In the genomic region with DNA sequence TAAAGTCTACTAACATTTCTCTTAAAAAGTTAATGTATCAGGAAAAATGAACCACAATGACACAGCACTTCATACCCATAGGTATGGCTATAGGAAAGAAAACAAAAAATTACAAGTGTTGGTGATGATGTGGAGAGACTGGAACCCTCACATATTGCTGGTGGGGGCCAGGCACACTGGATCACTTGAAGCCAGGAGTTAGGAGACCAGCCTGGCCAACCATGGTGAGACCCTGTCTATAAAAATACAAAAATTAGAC, we compare ENCODE assay signal across 25 cellular contexts.
"Had no signal": no experiment of that assay in that cellular context is flagged by ENCODE, and none has a peak within 500 bp of the region (broad histone marks: within the 10 kb centered on the region; RNA-seq: fewer than 3 reads in every experiment).

No MANE protein-coding gene starts in this region.

- H3K9me3 Mint-ChIP-seq: activated T-helper 1 cell treated with anti-CD3 and anti-CD28 coated beads, Interleukin-12 subunit alpha, Interleukin-12 subunit beta, Interleukin-2, Interleukin-4 antibody, amounts not matched to agents 30 ng/mL and 10 ng/mL and 1 ng/mL, durations not matched to agents 14 hours and 24 hours and 36 hours; naive B cell; stimulated activated naive CD8-positive, alpha-beta T cell treated with anti-CD3 and anti-CD28 coated beads, Interleukin-15, Interleukin-2, amounts not matched to agents 100 ng/mL and 50 ng/mL, for 24 hours; T-helper 1 cell treated with Interleukin-12 subunit alpha and Interleukin-12 subunit beta and Interleukin-4 antibody, amounts not matched to agents 30 μg/mL and 1 μg/mL, for 36 hours had no signal

- H3K36me3 ChIP-seq: ovary, right lobe of liver, upper lobe of left lung, vagina had no signal

- H3K9me3 ChIP-seq: esophagus muscularis mucosa, heart left ventricle, ovary, right lobe of liver, upper lobe of left lung, vagina had no signal

- H3K27ac Mint-ChIP-seq: activated T-helper 1 cell treated with anti-CD3 and anti-CD28 coated beads, Interleukin-12 subunit alpha, Interleukin-12 subunit beta, Interleukin-2, Interleukin-4 antibody, amounts not matched to agents 30 ng/mL and 10 ng/mL and 1 ng/mL, durations not matched to agents 14 hours and 24 hours and 36 hours; mesothelial cell of epicardium; nephron progenitor cell; progenitor cell of endocrine pancreas; stimulated activated naive CD8-positive, alpha-beta T cell treated with anti-CD3 and anti-CD28 coated beads, Interleukin-15, Interleukin-2, amounts not matched to agents 100 ng/mL and 50 ng/mL, for 24 hours; T-helper 1 cell treated with Interleukin-12 subunit alpha and Interleukin-12 subunit beta and Interleukin-4 antibody, amounts not matched to agents 30 μg/mL and 1 μg/mL, for 36 hours had no signal

- H3K27me3 Mint-ChIP-seq: activated naive CD8-positive, alpha-beta T cell; naive B cell; progenitor cell of endocrine pancreas; stimulated activated naive CD8-positive, alpha-beta T cell treated with anti-CD3 and anti-CD28 coated beads, Interleukin-15, Interleukin-2, amounts not matched to agents 100 ng/mL and 50 ng/mL, for 24 hours had no signal

- ATAC-seq: foreskin keratinocyte, heart left ventricle, right lobe of liver had no signal

- H3K4me3 ChIP-seq: esophagus muscularis mucosa, heart left ventricle, ovary, right lobe of liver, upper lobe of left lung, vagina had no signal

- H3K4me1 ChIP-seq: esophagus muscularis mucosa, right lobe of liver, upper lobe of left lung had no signal

- DNase-seq: activated CD4-positive, alpha-beta T cell treated with anti-CD3 and anti-CD28 coated beads, Interleukin-2, amount 50 U/mL, for 1 hour; activated CD4-positive, CD25-positive, alpha-beta regulatory T cell treated with anti-CD3 and anti-CD28 coated beads, Interleukin-2, amount 50 U/mL, for 72 hours; anterior cingulate cortex; dermis blood vessel endothelial cell; effector CD4-positive, alpha-beta T cell; foreskin keratinocyte; heart left ventricle; hypothalamus; naive B cell; nephron progenitor cell; ovary; right lobe of liver; stimulated activated CD4-positive, alpha-beta T cell treated with anti-CD3 and anti-CD28 coated beads, Interleukin-2, amount 100 ng/mL, for 48 hours; substantia nigra; SW 1271; T-helper 9 cell; upper lobe of left lung had no signal

- H3K4me3 Mint-ChIP-seq: activated naive CD8-positive, alpha-beta T cell; activated T-helper 1 cell treated with anti-CD3 and anti-CD28 coated beads, Interleukin-12 subunit alpha, Interleukin-12 subunit beta, Interleukin-2, Interleukin-4 antibody, amounts not matched to agents 30 ng/mL and 10 ng/mL and 1 ng/mL, durations not matched to agents 14 hours and 24 hours and 36 hours; mesothelial cell of epicardium; naive B cell; nephron progenitor cell; stimulated activated naive CD8-positive, alpha-beta T cell treated with anti-CD3 and anti-CD28 coated beads, Interleukin-15, Interleukin-2, amounts not matched to agents 100 ng/mL and 50 ng/mL, for 24 hours; T-helper 1 cell treated with Interleukin-12 subunit alpha and Interleukin-12 subunit beta and Interleukin-4 antibody, amounts not matched to agents 30 μg/mL and 1 μg/mL, for 36 hours had no signal

- H3K27me3 ChIP-seq: esophagus muscularis mucosa, foreskin keratinocyte, heart left ventricle, ovary, right lobe of liver, upper lobe of left lung, vagina had no signal

- H3K4me1 Mint-ChIP-seq: mesothelial cell of epicardium, nephron progenitor cell had no signal

- H3K27ac ChIP-seq: esophagus muscularis mucosa, foreskin keratinocyte, heart left ventricle, ovary, right lobe of liver, upper lobe of left lung, vagina had no signal
